Comparison of ENCODE assay signal across 22 cellular contexts in the genomic region with DNA sequence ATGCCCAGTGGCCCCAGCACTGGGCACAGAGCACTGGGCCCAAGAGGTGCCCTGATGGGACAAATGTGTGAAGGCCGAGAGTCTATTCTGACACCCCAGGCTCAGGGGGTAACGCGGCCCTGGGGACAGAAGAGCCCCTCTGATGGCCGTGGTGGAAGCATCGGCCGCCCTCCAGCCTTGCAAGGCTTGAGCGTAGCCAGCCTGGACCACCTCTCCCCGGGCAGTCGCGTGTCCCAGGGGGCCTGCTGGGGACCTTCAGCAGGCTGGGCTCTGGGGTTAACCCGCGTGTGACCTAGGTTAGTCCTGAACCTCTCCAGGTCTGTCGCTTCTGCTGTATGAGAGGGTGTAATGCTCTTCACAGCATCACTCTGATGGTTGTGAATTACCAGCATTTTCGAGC. TPM values are rescaled to one million over a fixed set of nuclear protein-coding genes. Genes with fewer than 3 reads are reported as not detected.
"Had no signal": no experiment of that assay in that cellular context is flagged by ENCODE, and none has a peak within 500 bp of the region (broad histone marks: within the 10 kb centered on the region; RNA-seq: fewer than 3 reads in every experiment).

No MANE protein-coding gene starts in this region.

- H3K36me3 ChIP-seq: neural progenitor cell, neutrophil, pancreas, right lobe of liver, sigmoid colon, stomach, thoracic aorta, thyroid gland, upper lobe of left lung, vagina had no signal

- H3K4me1 Mint-ChIP-seq: natural killer cell; nephron; neural progenitor cell; stimulated activated effector memory CD8-positive, alpha-beta T cell treated with anti-CD3 and anti-CD28 coated beads, Interleukin-12 subunit alpha, Interleukin-12 subunit beta, amount 100 ng/mL, for 72 hours; stimulated activated naive B cell treated with anti-CD40 and anti-IgM and Interleukin-4, amounts not matched to agents 10 μg/mL and 1 μg/mL and 100 μg/mL, for 72 hours had no signal

- H3K27me3 ChIP-seq: neural progenitor cell, neutrophil, pancreas, right lobe of liver, sigmoid colon, stomach, thyroid gland, tibial nerve, upper lobe of left lung, vagina had no signal

- H3K9ac ChIP-seq: neural progenitor cell had no signal

- H3K27me3 Mint-ChIP-seq: naive thymus-derived CD4-positive, alpha-beta T cell had no signal

- H3K4me3 Mint-ChIP-seq: naive thymus-derived CD4-positive, alpha-beta T cell; natural killer cell; nephron; neural progenitor cell; stimulated activated effector memory CD8-positive, alpha-beta T cell treated with anti-CD3 and anti-CD28 coated beads, Interleukin-12 subunit alpha, Interleukin-12 subunit beta, amount 100 ng/mL, for 72 hours; stimulated activated naive B cell treated with anti-CD40 and anti-IgM and Interleukin-4, amounts not matched to agents 10 μg/mL and 1 μg/mL and 100 μg/mL, for 72 hours had no signal

- DNase-seq: sigmoid colon had no signal

- FAIRE-seq: pancreas, small intestine, urothelium cell line had no signal

- H3K27ac Mint-ChIP-seq: naive thymus-derived CD4-positive, alpha-beta T cell; natural killer cell; nephron; neural progenitor cell; progenitor cell of endocrine pancreas; stimulated activated effector memory CD8-positive, alpha-beta T cell treated with anti-CD3 and anti-CD28 coated beads, Interleukin-12 subunit alpha, Interleukin-12 subunit beta, amount 100 ng/mL, for 72 hours; stimulated activated naive B cell treated with anti-CD40 and anti-IgM and Interleukin-4, amounts not matched to agents 10 μg/mL and 1 μg/mL and 100 μg/mL, for 72 hours had no signal

- H3K4me1 ChIP-seq: neural progenitor cell, pancreas, psoas muscle, right lobe of liver, sigmoid colon, stomach, thyroid gland, upper lobe of left lung, vagina had no signal

- H3K4me3 ChIP-seq: neural progenitor cell, pancreas, psoas muscle, right lobe of liver, sigmoid colon, stomach, thoracic aorta, thyroid gland, tibial nerve, upper lobe of left lung, vagina had no signal

- H3K9me3 Mint-ChIP-seq: naive thymus-derived CD4-positive, alpha-beta T cell; natural killer cell; nephron; neural progenitor cell; stimulated activated effector memory CD8-positive, alpha-beta T cell treated with anti-CD3 and anti-CD28 coated beads, Interleukin-12 subunit alpha, Interleukin-12 subunit beta, amount 100 ng/mL, for 72 hours; stimulated activated naive B cell treated with anti-CD40 and anti-IgM and Interleukin-4, amounts not matched to agents 10 μg/mL and 1 μg/mL and 100 μg/mL, for 72 hours had no signal

- H3K36me3 Mint-ChIP-seq: naive thymus-derived CD4-positive, alpha-beta T cell; natural killer cell; neural progenitor cell; stimulated activated effector memory CD8-positive, alpha-beta T cell treated with anti-CD3 and anti-CD28 coated beads, Interleukin-12 subunit alpha, Interleukin-12 subunit beta, amount 100 ng/mL, for 72 hours; stimulated activated naive B cell treated with anti-CD40 and anti-IgM and Interleukin-4, amounts not matched to agents 10 μg/mL and 1 μg/mL and 100 μg/mL, for 72 hours had no signal

- H3K9me3 ChIP-seq: neutrophil, pancreas, psoas muscle, right lobe of liver, sigmoid colon, stomach, thoracic aorta, thyroid gland, tibial nerve, upper lobe of left lung, vagina had no signal

- H3K27ac ChIP-seq: neural progenitor cell, neutrophil, pancreas, psoas muscle, right lobe of liver, sigmoid colon, stomach, thoracic aorta, thyroid gland, tibial nerve, upper lobe of left lung, vagina had no signal

RNA-seq across cellular contexts. Expression of gene NOS2, which starts 40.8 kb away (rescaled TPM):
- total RNA-seq: osteocyte, renal cortical epithelial cell, thoracic aorta, vagina had no signal
- polyA plus RNA-seq: naive thymus-derived CD4-positive, alpha-beta T cell had no signal
